In genomic region chr3:15268033-15268631, GRCh38 we compare ENCODE assay signal across 8 cellular contexts.
A peak's percentile ranks its signal among the peaks of the same experiment; 100 is the strongest.
DNase-seq lines count a peak whose midpoint lies in the region; ATAC-seq and TF ChIP-seq lines count a peak whose summit lies in the region.

No MANE protein-coding gene starts in this region.

- intact Hi-C loops in Right ventricle myocardium superior (cut with DNase I): no loop called here

- no peaks in the 10 kb centered on the region for H3K36me3 Mint-ChIP-seq in CD4-positive, CD25-positive, alpha-beta regulatory T cell
- H3K36me3 Mint-ChIP-seq in activated naive CD8-positive, alpha-beta T cell treated with anti-CD3 and anti-CD28 coated beads for 36 hours: no peaks in the 10 kb centered on the region
- peaks cover under 1% of the 10 kb centered on the region for H3K36me3 Mint-ChIP-seq in progenitor cell of endocrine pancreas (ENCODE audit: insufficient read depth)
- H3K36me3 Mint-ChIP-seq in type B pancreatic cell: peaks cover 1% of the 10 kb centered on the region

- DNase-seq in CD4-positive, CD25-positive, alpha-beta regulatory T cell: peak; percentile 74 to 90 (median 85)
- DNase-seq in NCI-H1105 (lab: John Stamatoyannopoulos, UW): peak; percentile 42
- DNase-seq in SW480 (ENCODE audit: low spot score): peak; percentile 64
- peak; percentile 83 for DNase-seq in activated naive CD8-positive, alpha-beta T cell treated with anti-CD3 and anti-CD28 coated beads for 36 hours
- peak; percentile 92 for DNase-seq in Right ventricle myocardium superior
- peak; percentile 72 for DNase-seq in progenitor cell of endocrine pancreas (ENCODE audit: low spot score, unreplicated experiment)
- DNase-seq in type B pancreatic cell (ENCODE audit: extremely low spot score, unreplicated experiment): peak; percentile 88

- H3K27ac ChIP-seq in CD4-positive, CD25-positive, alpha-beta regulatory T cell (ENCODE audit: insufficient read depth, low read length, poor library complexity, severe bottlenecking): peak overlapping the region; percentile 87

- H3K36me3 ChIP-seq in CD4-positive, CD25-positive, alpha-beta regulatory T cell (ENCODE audit: control insufficient read depth, insufficient read depth, low read length): peaks cover 18% of the 10 kb centered on the region

- TF ChIP-seq CTCF in progenitor cell of endocrine pancreas (IDR thresholded peaks at IDR 0.05; ENCODE audit: unreplicated experiment): peak; percentile 98
- TF ChIP-seq CTCF in type B pancreatic cell (conservative IDR thresholded peaks at IDR 0.05): peak; percentile 97

- H3K4me1 ChIP-seq in CD4-positive, CD25-positive, alpha-beta regulatory T cell (ENCODE audit: control insufficient read depth, insufficient read depth, low read length, poor library complexity, severe bottlenecking): peaks cover 59% of the 10 kb centered on the region

- H3K4me3 ChIP-seq in CD4-positive, CD25-positive, alpha-beta regulatory T cell (ENCODE audit: low read depth, low read length): no peak overlapping the region

- peak overlapping the region; percentile 23 to 89 (median 52) for H3K4me3 Mint-ChIP-seq in CD4-positive, CD25-positive, alpha-beta regulatory T cell
- H3K4me3 Mint-ChIP-seq in activated naive CD8-positive, alpha-beta T cell treated with anti-CD3 and anti-CD28 coated beads for 36 hours: no peak overlapping the region
- H3K4me3 Mint-ChIP-seq in progenitor cell of endocrine pancreas (ENCODE audit: low read depth): no peak overlapping the region
- H3K4me3 Mint-ChIP-seq in type B pancreatic cell: no peak overlapping the region

- H3K27me3 ChIP-seq in CD4-positive, CD25-positive, alpha-beta regulatory T cell (ENCODE audit: control insufficient read depth, insufficient read depth, low read length): no peaks in the 10 kb centered on the region

- ATAC-seq in CD4-positive, CD25-positive, alpha-beta regulatory T cell (ENCODE audit: low read depth in 2 of 2): peak; percentile 49
- ATAC-seq in GM21576 (IDR thresholded peaks at IDR 0.05; ENCODE audit: unreplicated experiment) (peak; percentile 40), Right ventricle myocardium superior (ENCODE audit: poor library complexity) (peak; percentile 80)

- peak overlapping the region in 2 of 3 donors; percentile 86 to 87 for H3K27ac Mint-ChIP-seq in CD4-positive, CD25-positive, alpha-beta regulatory T cell
- H3K27ac Mint-ChIP-seq in activated naive CD8-positive, alpha-beta T cell treated with anti-CD3 and anti-CD28 coated beads for 36 hours: no peak overlapping the region
- H3K27ac Mint-ChIP-seq in progenitor cell of endocrine pancreas (no peak overlapping the region), type B pancreatic cell (no peak overlapping the region)

- no peaks in the 10 kb centered on the region for H3K9me3 ChIP-seq in CD4-positive, CD25-positive, alpha-beta regulatory T cell (ENCODE audit: control insufficient read depth in 2 of 2, low read length in 2 of 2)

- H3K4me1 Mint-ChIP-seq in CD4-positive, CD25-positive, alpha-beta regulatory T cell: peaks cover 22 to 71% (median 52%) of the 10 kb centered on the region in 4 donors
- peaks cover 39% of the 10 kb centered on the region for H3K4me1 Mint-ChIP-seq in activated naive CD8-positive, alpha-beta T cell treated with anti-CD3 and anti-CD28 coated beads for 36 hours
- no peaks in the 10 kb centered on the region for H3K4me1 Mint-ChIP-seq in progenitor cell of endocrine pancreas (ENCODE audit: low read depth)
- no peaks in the 10 kb centered on the region for H3K4me1 Mint-ChIP-seq in type B pancreatic cell (ENCODE audit: unreplicated experiment)

- peaks cover 4% of the 10 kb centered on the region for H3K27me3 Mint-ChIP-seq in CD4-positive, CD25-positive, alpha-beta regulatory T cell
- H3K27me3 Mint-ChIP-seq in activated naive CD8-positive, alpha-beta T cell treated with anti-CD3 and anti-CD28 coated beads for 36 hours: no peaks in the 10 kb centered on the region
- H3K27me3 Mint-ChIP-seq in progenitor cell of endocrine pancreas (no peaks in the 10 kb centered on the region), type B pancreatic cell (no peaks in the 10 kb centered on the region)

- H3K9me3 Mint-ChIP-seq in CD4-positive, CD25-positive, alpha-beta regulatory T cell: no peaks in the 10 kb centered on the region
- H3K9me3 Mint-ChIP-seq in activated naive CD8-positive, alpha-beta T cell treated with anti-CD3 and anti-CD28 coated beads for 36 hours: no peaks in the 10 kb centered on the region
- no peaks in the 10 kb centered on the region for H3K9me3 Mint-ChIP-seq in progenitor cell of endocrine pancreas (ENCODE audit: low read depth)
- H3K9me3 Mint-ChIP-seq in type B pancreatic cell: no peaks in the 10 kb centered on the region

Comparison
In these comparisons a context has a peak if more than half of its experiments do, and no peak if none do; other contexts are left out.
1. DNase-seq: peak in every context shown above with its lines; median percentile 92 in Right ventricle myocardium superior; 88 in type B pancreatic cell; 85 in CD4-positive, CD25-positive, alpha-beta regulatory T cell; 83 in activated naive CD8-positive, alpha-beta T cell treated with anti-CD3 and anti-CD28 coated beads for 36 hours; 72 in progenitor cell of endocrine pancreas; 64 in SW480; 42 in NCI-H1105.
2. H3K27ac Mint-ChIP-seq: peak in CD4-positive, CD25-positive, alpha-beta regulatory T cell (2 of 3); none in activated naive CD8-positive, alpha-beta T cell treated with anti-CD3 and anti-CD28 coated beads for 36 hours (single experiment), progenitor cell of endocrine pancreas (single experiment) and type B pancreatic cell (single experiment).
3. H3K4me3 Mint-ChIP-seq: peak in CD4-positive, CD25-positive, alpha-beta regulatory T cell (4 of 4); none in activated naive CD8-positive, alpha-beta T cell treated with anti-CD3 and anti-CD28 coated beads for 36 hours (single experiment), progenitor cell of endocrine pancreas (single experiment) and type B pancreatic cell (single experiment).
4. Peak in every context shown above with its lines, with median percentiles within 50 percentile points of each other: ATAC-seq.